In genomic region chr11:116948375-116948774, GRCh38 we compare ENCODE assay signal across 10 cellular contexts.
DNase-seq lines count a peak whose midpoint lies in the region; ATAC-seq and TF ChIP-seq lines count a peak whose summit lies in the region.
"Had no signal": no experiment of that assay in that cellular context is flagged by ENCODE, and none has a peak within 500 bp of the region (broad histone marks: within the 10 kb centered on the region; RNA-seq: fewer than 3 reads in every experiment).

No MANE protein-coding gene starts in this region.

- no peak overlapping the region for H2AFZ ChIP-seq in osteoblast (ENCODE audit: low read length)
- H2AFZ ChIP-seq in H9 (ENCODE audit: low read length), result no peak overlapping the region

- H3K9me3 ChIP-seq in osteoblast (ENCODE audit: low read depth, low read length), result no peaks in the 10 kb centered on the region
- no peaks in the 10 kb centered on the region for H3K9me3 ChIP-seq in H9 (ENCODE audit: control insufficient read depth, low read depth, low read length)

- peaks cover 24% of the 10 kb centered on the region for H3K4me1 Mint-ChIP-seq in activated CD4-positive, alpha-beta T cell treated with anti-CD3 and anti-CD28 coated beads for 36 hours
- H3K4me1 Mint-ChIP-seq in H9, result no peaks in the 10 kb centered on the region

- no peak overlapping the region for H3K4me3 Mint-ChIP-seq in activated CD4-positive, alpha-beta T cell treated with anti-CD3 and anti-CD28 coated beads for 36 hours
- H3K4me3 Mint-ChIP-seq in H9, result no peak overlapping the region

- CTCF ChIA-PET in activated CD4-positive, alpha-beta T cell treated with anti-CD3 and anti-CD28 coated beads for 36 hours (lab: Charles Lee), result interaction anchor here (0.7 to 3.1 kb wide), 6 partner anchors 12 to 68 kb away, joined by 3 to 12 read pairs (median 4); no protein-coding TSS in a partner anchor

- H4K91ac ChIP-seq in H9 (ENCODE audit: insufficient read length, low read depth, low read length), result no peak overlapping the region

- peaks cover 26% of the 10 kb centered on the region for H3K36me3 ChIP-seq in osteoblast (ENCODE audit: insufficient read depth, low read length)

- no peak for TF ChIP-seq POLR2A in NB4 (IDR thresholded peaks at IDR 0.05; ENCODE audit: extremely low read depth, insufficient read length)

- H2AK5ac ChIP-seq in H9 (ENCODE audit: insufficient read length, low read length), result no peak overlapping the region

- no peaks in the 10 kb centered on the region for H3K9me3 Mint-ChIP-seq in activated CD4-positive, alpha-beta T cell treated with anti-CD3 and anti-CD28 coated beads for 36 hours (ENCODE audit: low read depth)
- H3K9me3 Mint-ChIP-seq in H9, result no peaks in the 10 kb centered on the region

- H4K20me1 ChIP-seq in osteoblast (ENCODE audit: insufficient read depth, low read length) (no peaks in the 10 kb centered on the region), H9 (ENCODE audit: control insufficient read depth, insufficient read depth, insufficient read length) (no peaks in the 10 kb centered on the region)

- H3K23me2 ChIP-seq in H9 (ENCODE audit: insufficient read length, low read depth, low read length, poor library complexity, severe bottlenecking), result no peaks in the 10 kb centered on the region

- H2BK5ac ChIP-seq in H9 (ENCODE audit: insufficient read length, low read length), result no peak overlapping the region

- H3K14ac ChIP-seq in H9 (ENCODE audit: insufficient read depth, low read length), result no peak overlapping the region

- H3K79me1 ChIP-seq in H9 (ENCODE audit: insufficient read depth, low read depth, low read length, poor library complexity, severe bottlenecking), result no peaks in the 10 kb centered on the region

- peak; percentile 90 for ATAC-seq in activated CD4-positive, alpha-beta T cell treated with anti-CD3 and anti-CD28 coated beads for 36 hours
- no peak for ATAC-seq in HG02763 (IDR thresholded peaks at IDR 0.05; ENCODE audit: unreplicated experiment)

- no CpG with 5 or more reads among the region's 4 CpGs for WGBS in H9 (ENCODE audit: extremely low coverage, insufficient read length, low lambda C conversion rate)

- H3K27me3 Mint-ChIP-seq in activated CD4-positive, alpha-beta T cell treated with anti-CD3 and anti-CD28 coated beads for 36 hours, result no peaks in the 10 kb centered on the region
- H3K27me3 Mint-ChIP-seq in H9 (ENCODE audit: low read depth), result no peaks in the 10 kb centered on the region

- H2BK15ac ChIP-seq in H9 (ENCODE audit: low read depth, low read length), result no peak overlapping the region

- H3K4me1 ChIP-seq in osteoblast (ENCODE audit: insufficient read depth, low read length) (peaks cover 9% of the 10 kb centered on the region), H9 (ENCODE audit: insufficient read depth, low read length) (no peaks in the 10 kb centered on the region)

- peak; percentile 61 for DNase-seq in activated CD4-positive, alpha-beta T cell treated with anti-CD3 and anti-CD28 coated beads for 36 hours
- no peak for DNase-seq in activated CD4-positive, alpha-beta T cell treated with anti-CD3 and anti-CD28 coated beads, Interleukin-2, amount 50 U/mL, for 4 hours
- peak; percentile 45 for DNase-seq in NB4 (ENCODE audit: low read depth)
- DNase-seq in astrocyte of the spinal cord (ENCODE audit: low read depth, low spot score), result peak; percentile 19
- DNase-seq in stimulated activated CD4-positive, alpha-beta T cell treated with anti-CD3 and anti-CD28 coated beads, Interleukin-1b, Interleukin-23, amount 100 ng/mL, for 48 hours, result peak; percentile 33
- DNase-seq in osteoblast (ENCODE audit: insufficient read length, low spot score, missing footprints), result no peak
- DNase-seq in H9, result no peak
- DNase-seq: activated CD8-positive, alpha-beta memory T cell treated with anti-CD3 and anti-CD28 coated beads for 24 hours; NCI-H774 had no signal

- H3K79me2 ChIP-seq in osteoblast (ENCODE audit: insufficient read depth, low read length) (no peaks in the 10 kb centered on the region), H9 (ENCODE audit: insufficient read depth, low read length) (no peaks in the 10 kb centered on the region)

- H3T11ph ChIP-seq in H9 (ENCODE audit: low read length), result no peak overlapping the region

- in situ Hi-C loops in astrocyte of the spinal cord (cut with HindIII; ENCODE audit: low sequenced_read_pairs), result no loop called here

- no peak overlapping the region for H3K18ac ChIP-seq in H9 (ENCODE audit: insufficient read length, low read depth, low read length)

- H3K23ac ChIP-seq in H9 (ENCODE audit: insufficient read length, low read depth, low read length), result no peak overlapping the region

- H3K9ac ChIP-seq in H9 (ENCODE audit: extremely low read depth, insufficient read length, low read length), result no peak overlapping the region

- no peak overlapping the region for H3K27ac ChIP-seq in osteoblast (ENCODE audit: low read depth, low read length)
- H3K27ac ChIP-seq in H9 (ENCODE audit: insufficient read length, low read depth, low read length), result no peak overlapping the region

- H2BK120ac ChIP-seq in H9 (ENCODE audit: low read depth, low read length, poor library complexity, severe bottlenecking), result no peak overlapping the region

- no peak overlapping the region for H2BK20ac ChIP-seq in H9 (ENCODE audit: low read depth, low read length, poor library complexity, severe bottlenecking)

- H3K27me3 ChIP-seq in osteoblast (ENCODE audit: insufficient read depth, low read length), result no peaks in the 10 kb centered on the region
- no peaks in the 10 kb centered on the region for H3K27me3 ChIP-seq in H9 (ENCODE audit: insufficient read depth, low read length)

- no peak overlapping the region for H2BK12ac ChIP-seq in H9 (ENCODE audit: insufficient read length, low read depth, low read length)

- H3K4ac ChIP-seq in H9 (ENCODE audit: low read depth, low read length), result no peak overlapping the region

- H3K4me3 ChIP-seq in NB4 (ENCODE audit: low read depth, low read length), result no peak overlapping the region
- H3K4me3 ChIP-seq in astrocyte of the spinal cord (ENCODE audit: low read depth, low read length), result no peak overlapping the region
- no peak overlapping the region for H3K4me3 ChIP-seq in osteoblast (ENCODE audit: insufficient read depth, low read length)

- H3K4me2 ChIP-seq in osteoblast (ENCODE audit: insufficient read depth, low read length), result no peak overlapping the region
- no peak overlapping the region for H3K4me2 ChIP-seq in H9 (ENCODE audit: insufficient read depth, insufficient read length, low read length)

- POLR2A ChIA-PET in activated CD4-positive, alpha-beta T cell treated with anti-CD3 and anti-CD28 coated beads for 36 hours (lab: Charles Lee), result interaction anchor here (0.7 to 0.9 kb wide), 2 partner anchors 14 to 22 kb away, joined by 3 read pairs; no protein-coding TSS in a partner anchor

- peaks cover 35% of the 10 kb centered on the region for H3K36me3 Mint-ChIP-seq in activated CD4-positive, alpha-beta T cell treated with anti-CD3 and anti-CD28 coated beads for 36 hours (ENCODE audit: low read depth)
- H3K36me3 Mint-ChIP-seq in H9 (ENCODE audit: insufficient read depth in 1 of 3, low read depth in 3 of 3), result peaks cover 2 to 12% (median 11%) of the 10 kb centered on the region in 3 experiments; a peak in 6 of 7 replicates

- TF ChIP-seq CTCF in NB4 (IDR thresholded peaks at IDR 0.05; ENCODE audit: low read depth, low read length) (no peak), astrocyte of the spinal cord (IDR thresholded peaks at IDR 0.05; ENCODE audit: low read depth, low read length) (no peak), osteoblast (IDR thresholded peaks at IDR 0.05; ENCODE audit: extremely low read depth, low read depth, low read length) (no peak), H9 (conservative IDR thresholded peaks at IDR 0.05) (no peak)

- H3K27ac Mint-ChIP-seq in activated CD4-positive, alpha-beta T cell treated with anti-CD3 and anti-CD28 coated beads for 36 hours, result no peak overlapping the region
- H3K27ac Mint-ChIP-seq in H9, result peak overlapping the region in 1 of 3 experiments; percentile 20; a peak in 1 of 7 replicates

- intact Hi-C loops in activated CD4-positive, alpha-beta T cell treated with anti-CD3 and anti-CD28 coated beads for 36 hours (cut with DNase I, micrococcal nuclease), result loop anchor here (1.0 to 2.0 kb wide), 3 partner anchors 38 to 115 kb away; no protein-coding TSS in a partner anchor

- H3K56ac ChIP-seq in H9 (ENCODE audit: insufficient read length, low read depth, low read length), result no peak overlapping the region

- H4K8ac ChIP-seq in H9 (replicated peaks; ENCODE audit: insufficient read length, low read depth, low read length), result no peak overlapping the region

- no peak overlapping the region for H4K5ac ChIP-seq in H9 (ENCODE audit: insufficient read length, low read depth, low read length)

Comparison
In these comparisons a context has a peak if more than half of its experiments do, and no peak if none do; other contexts are left out.
1. DNase-seq: peak in activated CD4-positive, alpha-beta T cell treated with anti-CD3 and anti-CD28 coated beads for 36 hours (single experiment), NB4 (single experiment), astrocyte of the spinal cord (single experiment) and stimulated activated CD4-positive, alpha-beta T cell treated with anti-CD3 and anti-CD28 coated beads, Interleukin-1b, Interleukin-23, amount 100 ng/mL, for 48 hours (single experiment); none in activated CD4-positive, alpha-beta T cell treated with anti-CD3 and anti-CD28 coated beads, Interleukin-2, amount 50 U/mL, for 4 hours (0 of 2), osteoblast (single experiment) and H9 (single experiment).